Comparison of ENCODE assay signal across 10 cellular contexts in genomic region chrX:154800508-154801207, GRCh38. TPM values are rescaled to one million over a fixed set of nuclear protein-coding genes. Genes with fewer than 3 reads are reported as not detected.
A peak's percentile ranks its signal among the peaks of the same experiment; 100 is the strongest.
DNase-seq lines count a peak whose midpoint lies in the region; ATAC-seq and TF ChIP-seq lines count a peak whose summit lies in the region.
"Had no signal": no experiment of that assay in that cellular context is flagged by ENCODE, and none has a peak within 500 bp of the region (broad histone marks: within the 10 kb centered on the region; RNA-seq: fewer than 3 reads in every experiment).

No MANE protein-coding gene starts in this region.

- CTCF ChIA-PET in activated CD4-positive, alpha-beta memory T cell treated with anti-CD3 and anti-CD28 coated beads, Interleukin-2, amount 10 ng/mL, durations not matched to agents 7 days and 5 days (lab: Charles Lee) = interaction anchor here (0.6 kb wide), 1 partner anchor 44 kb away, joined by 3 read pairs; no protein-coding TSS in a partner anchor
- CTCF ChIA-PET in activated CD4-positive, alpha-beta memory T cell treated with anti-CD3 and anti-CD28 coated beads for 36 hours (lab: Charles Lee) = no interaction called here

- intact Hi-C loops in activated CD4-positive, alpha-beta memory T cell treated with anti-CD3 and anti-CD28 coated beads for 36 hours (cut with micrococcal nuclease) = no loop called here

- no peak for TF ChIP-seq CTCF in NB4 (IDR thresholded peaks at IDR 0.05; ENCODE audit: low read depth, low read length)

- DNase-seq in activated CD4-positive, alpha-beta memory T cell treated with anti-CD3 and anti-CD28 coated beads, Interleukin-2, amount 10 ng/mL, durations not matched to agents 7 days and 5 days = no peak
- DNase-seq in activated CD4-positive, alpha-beta memory T cell treated with anti-CD3 and anti-CD28 coated beads for 36 hours = no peak
- DNase-seq in NB4 (ENCODE audit: low read depth) (peak; percentile 60), NCI-H2107 treated with DMSO at 0.1 percent for 48 hours (lab: John Stamatoyannopoulos, UW; ENCODE audit: unreplicated experiment) (no peak), NCI-H82 (lab: John Stamatoyannopoulos, UW) (no peak)
- no peak for DNase-seq in stimulated activated naive CD8-positive, alpha-beta T cell treated with anti-CD3 and anti-CD28 coated beads, Interleukin-15, amount 100 ng/mL, for 72 hours
- DNase-seq: CD4-positive, CD25-positive, alpha-beta regulatory T cell had no signal

- H3K27ac ChIP-seq in adipose tissue (ENCODE audit: low read depth, low read length) = peak overlapping the region; percentile 55

- ATAC-seq in stimulated activated naive CD8-positive, alpha-beta T cell treated with anti-CD3 and anti-CD28 coated beads, Interleukin-15, amount 100 ng/mL, for 72 hours = no peak
- ATAC-seq in HG03460 (IDR thresholded peaks at IDR 0.05; ENCODE audit: unreplicated experiment) = no peak
- ATAC-seq: stimulated activated memory B cell treated with anti-CD40 and anti-IgM and Interleukin-4, amounts not matched to agents 10 μg/mL and 1 μg/mL and 100 μg/mL, for 72 hours had no signal

- POLR2A ChIA-PET in activated CD4-positive, alpha-beta memory T cell treated with anti-CD3 and anti-CD28 coated beads, Interleukin-2, amount 10 ng/mL, durations not matched to agents 7 days and 5 days (lab: Charles Lee) = no interaction called here
- POLR2A ChIA-PET in activated CD4-positive, alpha-beta memory T cell treated with anti-CD3 and anti-CD28 coated beads for 36 hours (lab: Charles Lee) = interaction anchor here (1.6 kb wide), 1 partner anchor 28 kb away, joined by 3 read pairs; no protein-coding TSS in a partner anchor

- no peak for TF ChIP-seq POLR2A in NB4 (IDR thresholded peaks at IDR 0.05; ENCODE audit: extremely low read depth, insufficient read length)

- peak overlapping the region; percentile 45 for H3K4me3 ChIP-seq in NB4 (ENCODE audit: low read depth, low read length)

- peaks cover 14% of the 10 kb centered on the region for H3K36me3 Mint-ChIP-seq in activated CD4-positive, alpha-beta memory T cell treated with anti-CD3 and anti-CD28 coated beads, Interleukin-2, amount 10 ng/mL, durations not matched to agents 7 days and 5 days (ENCODE audit: low read depth)
- no peaks in the 10 kb centered on the region for H3K36me3 Mint-ChIP-seq in activated CD4-positive, alpha-beta memory T cell treated with anti-CD3 and anti-CD28 coated beads for 36 hours
- H3K36me3 Mint-ChIP-seq: CD4-positive, CD25-positive, alpha-beta regulatory T cell; stimulated activated memory B cell treated with anti-CD40 and anti-IgM and Interleukin-4, amounts not matched to agents 10 μg/mL and 1 μg/mL and 100 μg/mL, for 72 hours had no signal

- 48 to 65% (median 63%) methylated on average over 8 of the region's 8 CpGs for WGBS in adipose tissue, 3 donors

- H3K27me3 Mint-ChIP-seq in activated CD4-positive, alpha-beta memory T cell treated with anti-CD3 and anti-CD28 coated beads, Interleukin-2, amount 10 ng/mL, durations not matched to agents 7 days and 5 days = no peaks in the 10 kb centered on the region
- no peaks in the 10 kb centered on the region for H3K27me3 Mint-ChIP-seq in activated CD4-positive, alpha-beta memory T cell treated with anti-CD3 and anti-CD28 coated beads for 36 hours
- H3K27me3 Mint-ChIP-seq in stimulated activated naive CD8-positive, alpha-beta T cell treated with anti-CD3 and anti-CD28 coated beads, Interleukin-15, amount 100 ng/mL, for 72 hours = no peaks in the 10 kb centered on the region
- H3K27me3 Mint-ChIP-seq: stimulated activated memory B cell treated with anti-CD40 and anti-IgM and Interleukin-4, amounts not matched to agents 10 μg/mL and 1 μg/mL and 100 μg/mL, for 72 hours had no signal

- H3K9me3 Mint-ChIP-seq in activated CD4-positive, alpha-beta memory T cell treated with anti-CD3 and anti-CD28 coated beads, Interleukin-2, amount 10 ng/mL, durations not matched to agents 7 days and 5 days = no peaks in the 10 kb centered on the region
- no peaks in the 10 kb centered on the region for H3K9me3 Mint-ChIP-seq in activated CD4-positive, alpha-beta memory T cell treated with anti-CD3 and anti-CD28 coated beads for 36 hours
- H3K9me3 Mint-ChIP-seq in stimulated activated naive CD8-positive, alpha-beta T cell treated with anti-CD3 and anti-CD28 coated beads, Interleukin-15, amount 100 ng/mL, for 72 hours = no peaks in the 10 kb centered on the region
- H3K9me3 Mint-ChIP-seq: CD4-positive, CD25-positive, alpha-beta regulatory T cell; stimulated activated memory B cell treated with anti-CD40 and anti-IgM and Interleukin-4, amounts not matched to agents 10 μg/mL and 1 μg/mL and 100 μg/mL, for 72 hours had no signal

- H3K27ac Mint-ChIP-seq in activated CD4-positive, alpha-beta memory T cell treated with anti-CD3 and anti-CD28 coated beads, Interleukin-2, amount 10 ng/mL, durations not matched to agents 7 days and 5 days = peak overlapping the region; percentile 32
- no peak overlapping the region for H3K27ac Mint-ChIP-seq in activated CD4-positive, alpha-beta memory T cell treated with anti-CD3 and anti-CD28 coated beads for 36 hours
- H3K27ac Mint-ChIP-seq in stimulated activated naive CD8-positive, alpha-beta T cell treated with anti-CD3 and anti-CD28 coated beads, Interleukin-15, amount 100 ng/mL, for 72 hours = no peak overlapping the region
- H3K27ac Mint-ChIP-seq: stimulated activated memory B cell treated with anti-CD40 and anti-IgM and Interleukin-4, amounts not matched to agents 10 μg/mL and 1 μg/mL and 100 μg/mL, for 72 hours had no signal

- H3K4me3 Mint-ChIP-seq in activated CD4-positive, alpha-beta memory T cell treated with anti-CD3 and anti-CD28 coated beads, Interleukin-2, amount 10 ng/mL, durations not matched to agents 7 days and 5 days = no peak overlapping the region
- no peak overlapping the region for H3K4me3 Mint-ChIP-seq in activated CD4-positive, alpha-beta memory T cell treated with anti-CD3 and anti-CD28 coated beads for 36 hours
- peak overlapping the region; percentile 26 to 53 for H3K4me3 Mint-ChIP-seq in stimulated activated naive CD8-positive, alpha-beta T cell treated with anti-CD3 and anti-CD28 coated beads, Interleukin-15, amount 100 ng/mL, for 72 hours
- H3K4me3 Mint-ChIP-seq: stimulated activated memory B cell treated with anti-CD40 and anti-IgM and Interleukin-4, amounts not matched to agents 10 μg/mL and 1 μg/mL and 100 μg/mL, for 72 hours had no signal

- H3K4me1 Mint-ChIP-seq in activated CD4-positive, alpha-beta memory T cell treated with anti-CD3 and anti-CD28 coated beads, Interleukin-2, amount 10 ng/mL, durations not matched to agents 7 days and 5 days = peaks cover 60% of the 10 kb centered on the region
- peaks cover 47% of the 10 kb centered on the region for H3K4me1 Mint-ChIP-seq in activated CD4-positive, alpha-beta memory T cell treated with anti-CD3 and anti-CD28 coated beads for 36 hours (ENCODE audit: low read depth)
- H3K4me1 Mint-ChIP-seq in stimulated activated naive CD8-positive, alpha-beta T cell treated with anti-CD3 and anti-CD28 coated beads, Interleukin-15, amount 100 ng/mL, for 72 hours = peaks cover 60% of the 10 kb centered on the region

RNA-seq across cellular contexts. Expression of gene MPP1, which starts 4.6 kb away (rescaled TPM):
- 10 to 100 TPM; 26.5 to 29.8 TPM for total RNA-seq in activated CD4-positive, alpha-beta memory T cell treated with anti-CD3 and anti-CD28 coated beads, Interleukin-2, amount 10 ng/mL, durations not matched to agents 7 days and 5 days
- 10 to 100 TPM; 22.6 to 24.2 TPM for total RNA-seq in activated CD4-positive, alpha-beta memory T cell treated with anti-CD3 and anti-CD28 coated beads for 36 hours
- 10 to 100 TPM; 15.3 to 36.1 (median 29.2) TPM for polyA plus RNA-seq in adipose tissue

RNA-seq across cellular contexts. Expression of gene SMIM9, which starts 33.8 kb away (rescaled TPM):
- not detected for total RNA-seq in activated CD4-positive, alpha-beta memory T cell treated with anti-CD3 and anti-CD28 coated beads, Interleukin-2, amount 10 ng/mL, durations not matched to agents 7 days and 5 days
- total RNA-seq in activated CD4-positive, alpha-beta memory T cell treated with anti-CD3 and anti-CD28 coated beads for 36 hours = not detected
- not detected for polyA plus RNA-seq in adipose tissue
- total RNA-seq: CD4-positive, CD25-positive, alpha-beta regulatory T cell had no signal
- polyA plus RNA-seq: CD4-positive, CD25-positive, alpha-beta regulatory T cell had no signal

RNA-seq across cellular contexts. Expression of gene DKC1, which starts 38.0 kb away (rescaled TPM):
- total RNA-seq in activated CD4-positive, alpha-beta memory T cell treated with anti-CD3 and anti-CD28 coated beads, Interleukin-2, amount 10 ng/mL, durations not matched to agents 7 days and 5 days = 10 to 100 TPM; 46.8 to 50.4 TPM
- total RNA-seq in activated CD4-positive, alpha-beta memory T cell treated with anti-CD3 and anti-CD28 coated beads for 36 hours = 10 to 100 TPM; 94.0 to 95.5 TPM
- 10 to 100 TPM; 21.1 to 41.8 (median 26.5) TPM for polyA plus RNA-seq in adipose tissue

RNA-seq across cellular contexts. Expression of gene GAB3, which starts 49.8 kb away (rescaled TPM):
- 10 to 100 TPM; 10.5 to 12.0 TPM for total RNA-seq in activated CD4-positive, alpha-beta memory T cell treated with anti-CD3 and anti-CD28 coated beads, Interleukin-2, amount 10 ng/mL, durations not matched to agents 7 days and 5 days
- 1 to 10 TPM; 3.4 to 3.7 TPM for total RNA-seq in activated CD4-positive, alpha-beta memory T cell treated with anti-CD3 and anti-CD28 coated beads for 36 hours
- polyA plus RNA-seq in adipose tissue = 1 to 10 TPM in 2 of 3 donors, under 1 TPM in 1; 0.85 to 2.9 (median 2.7) TPM

Comparison
In these comparisons a context has a peak if more than half of its experiments do, and no peak if none do; other contexts are left out.
1. H3K4me3 Mint-ChIP-seq: peak in stimulated activated naive CD8-positive, alpha-beta T cell treated with anti-CD3 and anti-CD28 coated beads, Interleukin-15, amount 100 ng/mL, for 72 hours (2 of 2); none in activated CD4-positive, alpha-beta memory T cell treated with anti-CD3 and anti-CD28 coated beads, Interleukin-2, amount 10 ng/mL, durations not matched to agents 7 days and 5 days (single experiment) and activated CD4-positive, alpha-beta memory T cell treated with anti-CD3 and anti-CD28 coated beads for 36 hours (single experiment).